11 cellular contexts compared by ENCODE assay signal in genomic region chr4:1939664-1940509, GRCh38.
DNase-seq lines count a peak whose midpoint lies in the region; ATAC-seq and TF ChIP-seq lines count a peak whose summit lies in the region.
"Had no signal": no experiment of that assay in that cellular context is flagged by ENCODE, and none has a peak within 500 bp of the region (broad histone marks: within the 10 kb centered on the region; RNA-seq: fewer than 3 reads in every experiment).

No MANE protein-coding gene starts in this region.

- H3K9me3 Mint-ChIP-seq in brain, result no peaks in the 10 kb centered on the region
- H3K9me3 Mint-ChIP-seq: T-helper 2 cell treated with Interferon-gamma antibody and Interleukin-4, amounts not matched to agents 5 μg/mL and 100 μg/mL, for 36 hours had no signal

- H3K4me3 Mint-ChIP-seq in brain, result no peak overlapping the region
- H3K4me3 Mint-ChIP-seq: T-helper 2 cell treated with Interferon-gamma antibody and Interleukin-4, amounts not matched to agents 5 μg/mL and 100 μg/mL, for 36 hours had no signal

- H3K27ac Mint-ChIP-seq in brain, result peak overlapping the region in 3 of 5 experiments; percentile 23 to 49 (median 24)
- H3K27ac Mint-ChIP-seq: T-helper 2 cell treated with Interferon-gamma antibody and Interleukin-4, amounts not matched to agents 5 μg/mL and 100 μg/mL, for 36 hours had no signal

- TF ChIP-seq CTCF in AG09319 (IDR thresholded peaks at IDR 0.05; ENCODE audit: low read depth, low read length) (no peak), KMS-11 (conservative IDR thresholded peaks at IDR 0.05; ENCODE audit: low read depth, low read length) (no peak), brain (conservative IDR thresholded peaks at IDR 0.05) (no peak), kidney epithelial cell (IDR thresholded peaks at IDR 0.05; ENCODE audit: insufficient read depth, low read length, poor library complexity, severe bottlenecking) (no peak)

- peaks cover 53% of the 10 kb centered on the region for H3K36me3 Mint-ChIP-seq in brain

- peak; percentile 31 for DNase-seq in AG09319 (ENCODE audit: extremely low read depth, low read depth)
- DNase-seq in kidney epithelial cell (ENCODE audit: low read depth), result peak; percentile 72
- DNase-seq in stimulated activated CD4-positive, alpha-beta T cell treated with anti-CD3 and anti-CD28 coated beads, Interleukin-4, amount 100 ng/mL, for 1 hour, result no peak
- no peak for DNase-seq in Kasumi-1 (lab: John Stamatoyannopoulos, UW)
- no peak for DNase-seq in T-helper 1 cell
- DNase-seq: anterior cingulate cortex, mesendoderm had no signal

- no peaks in the 10 kb centered on the region for H3K4me1 ChIP-seq in KMS-11 (ENCODE audit: low read depth, poor library complexity, severe bottlenecking)

- peaks cover 3% of the 10 kb centered on the region for H3K4me1 Mint-ChIP-seq in brain

- H2AFZ ChIP-seq in KMS-11 (ENCODE audit: low read depth), result no peak overlapping the region

- no peak overlapping the region for H3K4me2 ChIP-seq in KMS-11

- no peak for ATAC-seq in HG03108 (IDR thresholded peaks at IDR 0.05; ENCODE audit: unreplicated experiment)

- H3K27me3 ChIP-seq in KMS-11 (ENCODE audit: insufficient read depth, low read depth) (no peaks in the 10 kb centered on the region), kidney epithelial cell (ENCODE audit: control insufficient read depth, insufficient read depth, low read length) (no peaks in the 10 kb centered on the region)

- H3K9ac ChIP-seq in KMS-11, result no peak overlapping the region

- H3K79me2 ChIP-seq in KMS-11 (ENCODE audit: insufficient read depth, low read depth), result peaks cover 30% of the 10 kb centered on the region; the same call in 1 of the 2 replicates

- peaks cover 3% of the 10 kb centered on the region for H3K27me3 Mint-ChIP-seq in brain

- H3K36me3 ChIP-seq in KMS-11 (ENCODE audit: insufficient read depth) (peaks cover 19% of the 10 kb centered on the region; the same call in 1 of the 2 replicates), kidney epithelial cell (ENCODE audit: control insufficient read depth, insufficient read depth, low read length) (peaks cover 3% of the 10 kb centered on the region)

- H3K4me3 ChIP-seq in KMS-11 (IDR thresholded peaks at IDR 0.05; ENCODE audit: insufficient read depth, low read depth, low read length), result no peak overlapping the region
- no peak overlapping the region for H3K4me3 ChIP-seq in kidney epithelial cell (ENCODE audit: low read depth, low read length)

- peak overlapping the region; percentile 15; the same call in 1 of the 2 replicates for H3K27ac ChIP-seq in KMS-11

- H4K20me1 ChIP-seq in KMS-11 (ENCODE audit: insufficient read depth), result peaks cover 17% of the 10 kb centered on the region; the same call in 1 of the 2 replicates

Comparison
In these comparisons a context has a peak if more than half of its experiments do, and no peak if none do; other contexts are left out.
1. DNase-seq: peak in AG09319 (single experiment) and kidney epithelial cell (single experiment); none in stimulated activated CD4-positive, alpha-beta T cell treated with anti-CD3 and anti-CD28 coated beads, Interleukin-4, amount 100 ng/mL, for 1 hour (single experiment), Kasumi-1 (0 of 2) and T-helper 1 cell (0 of 5).